ENCODE assay signal across 20 cellular contexts in the genomic region with DNA sequence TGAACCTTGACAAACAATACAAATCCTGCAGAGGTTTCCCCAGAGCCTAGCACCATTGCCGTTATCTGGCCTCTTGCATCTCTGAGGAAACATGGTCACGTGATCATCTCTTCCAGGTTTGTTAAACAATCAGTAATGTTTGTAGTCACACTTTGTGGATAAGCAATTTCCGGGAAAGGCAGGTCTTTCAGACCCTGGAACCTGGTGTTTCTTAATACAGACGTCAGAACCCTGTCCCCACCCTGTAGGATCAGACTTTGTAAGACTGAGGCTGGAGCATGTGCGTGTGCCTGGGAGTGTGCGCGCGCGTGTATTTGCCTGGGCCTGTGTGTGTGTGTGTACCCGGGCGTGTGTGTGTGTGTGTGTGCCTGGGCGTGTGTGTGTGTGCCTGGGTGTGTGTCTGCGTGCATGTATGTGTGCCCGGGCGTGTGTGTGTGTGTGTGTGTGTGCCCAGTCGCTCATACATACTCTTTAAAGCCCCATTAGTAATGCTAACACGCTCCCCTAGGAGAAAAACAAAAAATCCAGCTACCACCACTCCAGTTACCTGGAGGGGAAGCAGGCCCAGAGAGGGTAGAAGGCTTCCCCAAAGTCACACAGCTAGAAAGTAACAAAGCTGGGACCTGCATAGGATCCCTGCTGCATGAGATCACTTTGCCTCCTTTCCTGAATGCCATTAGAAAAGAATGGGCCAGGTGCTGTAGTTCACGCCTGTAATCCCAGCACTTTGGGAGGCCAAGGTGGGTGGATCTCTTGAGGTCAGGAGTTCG. TPM values are rescaled to one million over a fixed set of nuclear protein-coding genes. Genes with fewer than 3 reads are reported as not detected.
DNase-seq lines count a peak whose midpoint lies in the region; ATAC-seq and TF ChIP-seq lines count a peak whose summit lies in the region.
"Had no signal": no experiment of that assay in that cellular context is flagged by ENCODE, and none has a peak within 500 bp of the region (broad histone marks: within the 10 kb centered on the region; RNA-seq: fewer than 3 reads in every experiment).

No MANE protein-coding gene starts in this region.

- TF ChIP-seq POLR2A in gastroesophageal sphincter (IDR thresholded peaks at IDR 0.05) (no peak), stomach (IDR thresholded peaks at IDR 0.05) (no peak)

- H3K9me3 ChIP-seq in right cardiac atrium (ENCODE audit: control insufficient read depth, low read length) (no peaks in the 10 kb centered on the region), gastroesophageal sphincter (no peaks in the 10 kb centered on the region), stomach (no peaks in the 10 kb centered on the region)
- H3K9me3 ChIP-seq: heart right ventricle, ovary had no signal

- peaks cover 3% of the 10 kb centered on the region; the same call in 1 of the 2 replicates for H3K36me3 Mint-ChIP-seq in WTC11

- ATAC-seq in right cardiac atrium (peak; percentile 22 to 71), Right ventricle myocardium inferior (no peak), WTC11 (no peak), gastroesophageal sphincter (peak; percentile 8), GM19397 (IDR thresholded peaks at IDR 0.05; ENCODE audit: unreplicated experiment) (no peak)

- peak overlapping the region; percentile 28 for H3K27ac ChIP-seq in right cardiac atrium (ENCODE audit: low read length)
- no peak overlapping the region for H3K27ac ChIP-seq in gastroesophageal sphincter
- H3K27ac ChIP-seq in stomach = peak overlapping the region; percentile 29 to 72 (median 62)
- H3K27ac ChIP-seq: epithelial cell of prostate had no signal

- POLR2A ChIA-PET in WTC11 (lab: Charles Lee) = no interaction called here

- TF ChIP-seq CTCF in WTC11 (IDR thresholded peaks at IDR 0.05) = no peak
- no peak for TF ChIP-seq CTCF in gastroesophageal sphincter (IDR thresholded peaks at IDR 0.05)
- TF ChIP-seq CTCF in stomach (IDR thresholded peaks at IDR 0.05) = no peak

- no peak overlapping the region for H3K4me3 Mint-ChIP-seq in WTC11
- H3K4me3 Mint-ChIP-seq: activated naive CD8-positive, alpha-beta T cell; CD4-positive, CD25-positive, alpha-beta regulatory T cell; nephron had no signal

- H3K4me1 Mint-ChIP-seq in WTC11 = peaks cover 23% of the 10 kb centered on the region

- H3K36me3 ChIP-seq in gastroesophageal sphincter = peaks cover 0 to 61% of the 10 kb centered on the region in 2 donors
- peaks cover 0 to 59% (median 36%) of the 10 kb centered on the region in 4 donors for H3K36me3 ChIP-seq in stomach
- H3K36me3 ChIP-seq: ovary had no signal

- H3K4me3 ChIP-seq in right cardiac atrium (ENCODE audit: low read length) (no peak overlapping the region), gastroesophageal sphincter (no peak overlapping the region), stomach (no peak overlapping the region)
- H3K4me3 ChIP-seq: heart right ventricle, ovary had no signal

- H3K4me1 ChIP-seq in right cardiac atrium (ENCODE audit: control insufficient read depth, insufficient read depth, low read length) (peaks cover 7% of the 10 kb centered on the region), gastroesophageal sphincter (peaks cover 0 to 17% (median 11%) of the 10 kb centered on the region in 3 donors), stomach (peaks cover 4 to 46% (median 31%) of the 10 kb centered on the region in 4 donors)

- CTCF ChIA-PET in WTC11 (lab: Charles Lee) = interaction anchor here (0.7 to 1.0 kb wide), 2 partner anchors 40 to 204 kb away, joined by 3 read pairs; a partner anchor contains a TSS

- no peaks in the 10 kb centered on the region for H3K27me3 Mint-ChIP-seq in WTC11 (ENCODE audit: low read depth)
- H3K27me3 Mint-ChIP-seq: activated naive CD8-positive, alpha-beta T cell; CD4-positive, CD25-positive, alpha-beta regulatory T cell had no signal

- intact Hi-C loops in right cardiac atrium (cut with DNase I) = loop anchor here in 1 of 4 donors (10.0 kb wide), 1 partner anchor 597 kb away; no protein-coding TSS in a partner anchor
- intact Hi-C loops in Right ventricle myocardium inferior (cut with DNase I) = no loop called here
- intact Hi-C loops in stomach (cut with DNase I; ENCODE audit: low total_unique reads) = no loop called here

- DNase-seq in right cardiac atrium (no peak), Right ventricle myocardium inferior (ENCODE audit: missing footprints) (no peak), WTC11 (ENCODE audit: low spot score) (no peak), stomach (peak; percentile 42)
- DNase-seq in activated effector memory CD4-positive, alpha-beta T cell treated with anti-CD3 and anti-CD28 coated beads, Interleukin-2, amount 50 U/mL, for 16 hours = no peak
- no peak for DNase-seq in activated CD8-positive, alpha-beta memory T cell treated with anti-CD3 and anti-CD28 coated beads, Interleukin-2, amount 50 U/mL, for 48 hours
- DNase-seq: activated CD4-positive, CD25-positive, alpha-beta regulatory T cell; CD4-positive, CD25-positive, alpha-beta regulatory T cell; cerebellar nuclear complex; HCEC 1CT; heart right ventricle; KBM-7; NCI-H1436; ovary; T-helper 9 cell had no signal

- 70% methylated on average over 19 of the region's 19 CpGs for WGBS in right cardiac atrium
- 76% methylated on average over 8 of the region's 19 CpGs; no CpG with 5 or more reads in 1 of the 2 donors for whole genome bisulfite sequencing in gastroesophageal sphincter (ENCODE audit: low coverage in 1 of 2), 2 donors
- 39 to 73% (median 49%) methylated on average over 19 of the region's 19 CpGs for WGBS in stomach, 5 donors

- H3K27ac Mint-ChIP-seq in WTC11 = no peak overlapping the region
- H3K27ac Mint-ChIP-seq: activated naive CD8-positive, alpha-beta T cell; CD4-positive, CD25-positive, alpha-beta regulatory T cell had no signal

- no peak for TF ChIP-seq EP300 in gastroesophageal sphincter (IDR thresholded peaks at IDR 0.05)
- TF ChIP-seq EP300 in stomach (IDR thresholded peaks at IDR 0.05) = no peak

- H3K27me3 ChIP-seq in right cardiac atrium (ENCODE audit: control insufficient read depth, insufficient read depth) (no peaks in the 10 kb centered on the region), gastroesophageal sphincter (no peaks in the 10 kb centered on the region), stomach (no peaks in the 10 kb centered on the region)
- H3K27me3 ChIP-seq: heart right ventricle, ovary had no signal

- H3K9me3 Mint-ChIP-seq in WTC11 = no peaks in the 10 kb centered on the region
- H3K9me3 Mint-ChIP-seq: nephron had no signal

TF ChIP-seq in WTC11, 78 proteins besides CTCF, POLR2A, EP300 and RAD21 (continues in another document):
- TF ChIP-seq NR2C2 (CRISPR knock-in tag; IDR thresholded peaks at IDR 0.05) (no peak), MYBL2 (CRISPR knock-in tag; IDR thresholded peaks at IDR 0.05) (no peak)
- TF ChIP-seq, protein P1, sequence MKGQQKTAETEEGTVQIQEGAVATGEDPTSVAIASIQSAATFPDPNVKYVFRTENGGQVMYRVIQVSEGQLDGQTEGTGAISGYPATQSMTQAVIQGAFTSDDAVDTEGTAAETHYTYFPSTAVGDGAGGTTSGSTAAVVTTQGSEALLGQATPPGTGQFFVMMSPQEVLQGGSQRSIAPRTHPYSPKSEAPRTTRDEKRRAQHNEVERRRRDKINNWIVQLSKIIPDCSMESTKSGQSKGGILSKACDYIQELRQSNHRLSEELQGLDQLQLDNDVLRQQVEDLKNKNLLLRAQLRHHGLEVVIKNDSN (CRISPR knock-in tag; IDR thresholded peaks at IDR 0.05) = 0 out of 2 replicates have a peak, but pooled peaks have one; percentile 15
- TF ChIP-seq, protein P2, sequence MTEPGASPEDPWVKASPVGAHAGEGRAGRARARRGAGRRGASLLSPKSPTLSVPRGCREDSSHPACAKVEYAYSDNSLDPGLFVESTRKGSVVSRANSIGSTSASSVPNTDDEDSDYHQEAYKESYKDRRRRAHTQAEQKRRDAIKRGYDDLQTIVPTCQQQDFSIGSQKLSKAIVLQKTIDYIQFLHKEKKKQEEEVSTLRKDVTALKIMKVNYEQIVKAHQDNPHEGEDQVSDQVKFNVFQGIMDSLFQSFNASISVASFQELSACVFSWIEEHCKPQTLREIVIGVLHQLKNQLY (CRISPR knock-in tag; IDR thresholded peaks at IDR 0.05) = no peak

RNA-seq across cellular contexts. Expression of a gene that starts 5.3 kb away (rescaled TPM):
- total RNA-seq in right cardiac atrium = 10 to 100 TPM in 1 of 4 donors, 1 to 10 TPM in 3; 7.7 to 10.5 (median 8.4) TPM
- 7.4 TPM for polyA plus RNA-seq in right cardiac atrium
- 6.6 TPM for total RNA-seq in Right ventricle myocardium inferior
- total RNA-seq in WTC11 (2021) = 10.7 to 11.9 TPM (median 11.8 TPM) in 3 replicates
- total RNA-seq in gastroesophageal sphincter = 10 to 100 TPM; 14.8 to 20.5 (median 17.8) TPM
- 10 to 100 TPM; 10.5 to 74.5 (median 18.0) TPM for total RNA-seq in stomach
- 1 to 10 TPM; 4.0 to 9.2 (median 5.4) TPM for polyA plus RNA-seq in stomach

RNA-seq across cellular contexts. Expression of a gene that starts 5.9 kb away (rescaled TPM):
- total RNA-seq in right cardiac atrium (1 to 10 TPM; 4.6 to 5.8 (median 4.9) TPM), Right ventricle myocardium inferior (4.4 TPM), WTC11 (2021) (29.0 to 29.3 TPM (median 29.2 TPM) in 3 replicates), gastroesophageal sphincter (10 to 100 TPM in 2 of 4 donors, 1 to 10 TPM in 2; 5.9 to 11.1 (median 9.8) TPM), stomach (10 to 100 TPM; 10.5 to 29.4 (median 12.3) TPM)
- polyA plus RNA-seq in right cardiac atrium (2.9 TPM), stomach (1 to 10 TPM; 4.9 to 5.5 (median 5.1) TPM)

RNA-seq across cellular contexts. Expression of a gene that starts 26.5 kb away (rescaled TPM):
- total RNA-seq in right cardiac atrium (100 to 1,000 TPM; 156 to 184 (median 181) TPM), Right ventricle myocardium inferior (157 TPM), WTC11 (2021) (71.9 to 76.9 TPM (median 76.2 TPM) in 3 replicates), gastroesophageal sphincter (100 to 1,000 TPM in 2 of 4 donors, 10 to 100 TPM in 2; 98.5 to 172 (median 109) TPM), stomach (100 to 1,000 TPM in 4 of 5 donors, 10 to 100 TPM in 1; 52.7 to 229 (median 108) TPM)
- polyA plus RNA-seq in right cardiac atrium (248 TPM), stomach (100 to 1,000 TPM; 114 to 267 (median 235) TPM)

RNA-seq across cellular contexts. Expression of a gene that starts 26.7 kb away (rescaled TPM):
- total RNA-seq in right cardiac atrium = 10 to 100 TPM; 55.2 to 59.7 (median 56.4) TPM
- 137 TPM for polyA plus RNA-seq in right cardiac atrium
- 65.5 TPM for total RNA-seq in Right ventricle myocardium inferior
- 81.2 to 89.7 TPM (median 86.0 TPM) in 3 replicates for total RNA-seq in WTC11 (2021)
- total RNA-seq in gastroesophageal sphincter = 10 to 100 TPM in 3 of 4 donors, 1 to 10 TPM in 1; 8.5 to 25.3 (median 13.8) TPM
- 10 to 100 TPM in 2 of 5 donors, 1 to 10 TPM in 1, not detected in 2; 2.6 to 28.6 (median 19.1) TPM for total RNA-seq in stomach
- polyA plus RNA-seq in stomach = 10 to 100 TPM; 60.2 to 75.6 (median 75.3) TPM

RNA-seq across cellular contexts. Expression of a gene that starts 32.7 kb away (rescaled TPM):
- total RNA-seq in right cardiac atrium (1 to 10 TPM; 3.5 to 4.6 (median 3.7) TPM), Right ventricle myocardium inferior (4.1 TPM), WTC11 (2021) (4.4 to 6.1 TPM (median 4.7 TPM) in 3 replicates), gastroesophageal sphincter (1 to 10 TPM; 1.9 to 6.3 (median 4.1) TPM), stomach (10 to 100 TPM in 4 of 5 donors, 1 to 10 TPM in 1; 3.9 to 71.8 (median 19.4) TPM)
- polyA plus RNA-seq in right cardiac atrium (3.6 TPM), stomach (1 to 10 TPM in 2 of 3 donors, under 1 TPM in 1; 0.92 to 4.2 (median 3.1) TPM)

Comparison
In these comparisons a context has a peak if more than half of its experiments do, and no peak if none do; other contexts are left out.
1. ATAC-seq: peak in right cardiac atrium (2 of 2) and gastroesophageal sphincter (single experiment); none in Right ventricle myocardium inferior (single experiment), WTC11 (single experiment) and GM19397 (single experiment).
2. H3K27ac ChIP-seq: peak in right cardiac atrium (single experiment) and stomach (5 of 5); none in gastroesophageal sphincter (0 of 4).